Comparison of ENCODE assay signal across 31 cellular contexts in genomic region chr4:56123547-56123946, GRCh38.
"Had no signal": no experiment of that assay in that cellular context is flagged by ENCODE, and none has a peak within 500 bp of the region (broad histone marks: within the 10 kb centered on the region; RNA-seq: fewer than 3 reads in every experiment).

No MANE protein-coding gene starts in this region.

- H3K4me1 Mint-ChIP-seq: immature natural killer cell; naive thymus-derived CD8-positive, alpha-beta T cell; stimulated activated memory B cell treated with anti-CD40 and anti-IgM and Interleukin-4, amounts not matched to agents 10 μg/mL and 1 μg/mL and 100 μg/mL, for 72 hours; stimulated activated naive CD8-positive, alpha-beta T cell treated with anti-CD3 and anti-CD28 coated beads, Interleukin-15, amount 100 ng/mL, for 72 hours had no signal

- DNase-seq: hippocampal formation; immature natural killer cell; kidney; left colon; left lung; lower lobe of right lung; mammary epithelial cell; mesenchymal stem cell; naive thymus-derived CD8-positive, alpha-beta T cell; nucleus accumbens; pancreas; posterior cingulate gyrus; retina; right cardiac atrium; stimulated activated CD4-positive, alpha-beta T cell treated with anti-CD3 and anti-CD28 coated beads, Interleukin-1b, Interleukin-23, amount 100 ng/mL, for 48 hours; stimulated activated CD4-positive, alpha-beta T cell treated with anti-CD3 and anti-CD28 coated beads, Interleukin-2, amount 100 ng/mL, for 48 hours; stimulated activated CD4-positive, alpha-beta T cell treated with anti-CD3 and anti-CD28 coated beads, Interleukin-4, amount 100 ng/mL, for 4 hours; stimulated activated CD8-positive, alpha-beta memory T cell treated with anti-CD3 and anti-CD28 coated beads, Interleukin-4, amount 100 ng/mL, for 48 hours; stimulated activated naive CD4-positive, alpha-beta T cell treated with Interleukin-2 at 50 U/mL for 16 hours; stimulated activated naive CD8-positive, alpha-beta T cell treated with anti-CD3 and anti-CD28 coated beads, Interleukin-15, amount 100 ng/mL, for 72 hours; substantia nigra; uterus had no signal

- ATAC-seq: left colon; left lung; lower lobe of right lung; naive thymus-derived CD8-positive, alpha-beta T cell; pancreas; right cardiac atrium; sciatic nerve; stimulated activated memory B cell treated with anti-CD40 and anti-IgM and Interleukin-4, amounts not matched to agents 10 μg/mL and 1 μg/mL and 100 μg/mL, for 72 hours; stimulated activated naive CD8-positive, alpha-beta T cell treated with anti-CD3 and anti-CD28 coated beads, Interleukin-15, amount 100 ng/mL, for 72 hours had no signal

- H3K27ac ChIP-seq: left lung, lower lobe of right lung, pancreas, prostate gland, skin epidermis, tibial nerve, uterus had no signal

- H3K27me3 Mint-ChIP-seq: type B pancreatic cell had no signal

- H3K4me1 ChIP-seq: left lung, lower lobe of right lung, pancreas, prostate gland, tibial nerve, uterus had no signal

- FAIRE-seq: islet of Langerhans, kidney, pancreas had no signal

- H3K36me3 ChIP-seq: left lung, lower lobe of right lung, pancreas, prostate gland, tibial nerve, uterus had no signal

- H3K4me3 ChIP-seq: left lung, lower lobe of right lung, pancreas, prostate gland, skin epidermis, tibial nerve, uterus had no signal

- H3K27me3 ChIP-seq: left lung, pancreas, tibial nerve, uterus had no signal

- H3K27ac Mint-ChIP-seq: immature natural killer cell; naive thymus-derived CD8-positive, alpha-beta T cell; nephron; stimulated activated memory B cell treated with anti-CD40 and anti-IgM and Interleukin-4, amounts not matched to agents 10 μg/mL and 1 μg/mL and 100 μg/mL, for 72 hours; stimulated activated naive CD8-positive, alpha-beta T cell treated with anti-CD3 and anti-CD28 coated beads, Interleukin-15, amount 100 ng/mL, for 72 hours; type B pancreatic cell had no signal

- H3K36me3 Mint-ChIP-seq: immature natural killer cell; naive thymus-derived CD8-positive, alpha-beta T cell; stimulated activated memory B cell treated with anti-CD40 and anti-IgM and Interleukin-4, amounts not matched to agents 10 μg/mL and 1 μg/mL and 100 μg/mL, for 72 hours had no signal

- H3K9me3 ChIP-seq: left lung, lower lobe of right lung, pancreas, prostate gland, tibial nerve, uterus had no signal

- H3K4me3 Mint-ChIP-seq: immature natural killer cell; naive thymus-derived CD8-positive, alpha-beta T cell; nephron; neural crest cell; stimulated activated memory B cell treated with anti-CD40 and anti-IgM and Interleukin-4, amounts not matched to agents 10 μg/mL and 1 μg/mL and 100 μg/mL, for 72 hours; stimulated activated naive CD8-positive, alpha-beta T cell treated with anti-CD3 and anti-CD28 coated beads, Interleukin-15, amount 100 ng/mL, for 72 hours; type B pancreatic cell had no signal
